Comparison of ENCODE assay signal across 26 cellular contexts in genomic region chr11:115905331-115905730, GRCh38.
DNase-seq lines count a peak whose midpoint lies in the region; ATAC-seq, FAIRE-seq and TF ChIP-seq lines count a peak whose summit lies in the region.
"Had no signal": no experiment of that assay in that cellular context is flagged by ENCODE, and none has a peak within 500 bp of the region (broad histone marks: within the 10 kb centered on the region; RNA-seq: fewer than 3 reads in every experiment).

No MANE protein-coding gene starts in this region.

- no peaks in the 10 kb centered on the region for H3K36me3 ChIP-seq in kidney (ENCODE audit: control insufficient read depth in 1 of 2, insufficient read depth in 2 of 2, low read length in 2 of 2)
- H3K36me3 ChIP-seq: BLaER1 treated with 17β-estradiol and CSF1 and Interleukin-3, amounts not matched to agents 10 nM and 100 nM had no signal

- H3K27ac ChIP-seq in kidney (ENCODE audit: low read depth in 2 of 2, low read length in 2 of 2), result no peak overlapping the region
- H3K27ac ChIP-seq: BLaER1 treated with 17β-estradiol and CSF1 and Interleukin-3, amounts not matched to agents 10 nM and 100 nM; KMS-11; RWPE1 had no signal

- peaks cover 28% of the 10 kb centered on the region for H3K4me1 Mint-ChIP-seq in glutamatergic neuron (ENCODE audit: low read depth, unreplicated experiment)
- H3K4me1 Mint-ChIP-seq: IgD-negative memory B cell had no signal

- no peak overlapping the region for H3K4me3 ChIP-seq in kidney (ENCODE audit: low read length in 2 of 2)
- H3K4me3 ChIP-seq: BLaER1 treated with 17β-estradiol and CSF1 and Interleukin-3, amounts not matched to agents 10 nM and 100 nM; GM12878; GM23338 had no signal

- H3K36me3 Mint-ChIP-seq in glutamatergic neuron (ENCODE audit: unreplicated experiment), result no peaks in the 10 kb centered on the region
- H3K36me3 Mint-ChIP-seq: IgD-negative memory B cell had no signal

- peak; percentile 20 for DNase-seq in AG08396 (ENCODE audit: low spot score)
- peak; percentile 37 for DNase-seq in HTR-8/SVneo (ENCODE audit: insufficient read length, low spot score)
- DNase-seq in RCC 7860 (ENCODE audit: low spot score), result peak; percentile 79
- DNase-seq in glutamatergic neuron, result no peak
- no peak for DNase-seq in SK-N-DZ (ENCODE audit: low spot score)
- no peak for DNase-seq in frontal cortex (ENCODE audit: low spot score in 2 of 2)
- DNase-seq in kidney, result no peak
- DNase-seq: AML-193; CD4-positive, alpha-beta T cell; GDM1; H9; NCI-H1105 treated with DMSO at 0.1 percent for 48 hours; NCI-H146; NCI-H1930; NCI-H2107; NCI-H446; NCI-H524 treated with DMSO at 0.1 percent for 48 hours; NCI-H82; SHP77 had no signal

- no peaks in the 10 kb centered on the region for H3K9me3 Mint-ChIP-seq in glutamatergic neuron (ENCODE audit: unreplicated experiment)
- H3K9me3 Mint-ChIP-seq: GM23338, IgD-negative memory B cell had no signal

- H3K9me3 ChIP-seq in kidney (ENCODE audit: control insufficient read depth in 1 of 2, low read length in 2 of 2), result no peaks in the 10 kb centered on the region
- H3K9me3 ChIP-seq: BLaER1 treated with 17β-estradiol and CSF1 and Interleukin-3, amounts not matched to agents 10 nM and 100 nM had no signal

- no peak for ATAC-seq in HG03457 (IDR thresholded peaks at IDR 0.05; ENCODE audit: unreplicated experiment)
- ATAC-seq: GM12878, GM23338 had no signal

- peaks cover 2% of the 10 kb centered on the region for H3K27me3 Mint-ChIP-seq in glutamatergic neuron (ENCODE audit: unreplicated experiment)
- H3K27me3 Mint-ChIP-seq: CD4-positive, alpha-beta T cell had no signal

- no peak overlapping the region for H3K9ac ChIP-seq in kidney (ENCODE audit: low read length in 2 of 2)
- H3K9ac ChIP-seq: BLaER1 treated with 17β-estradiol and CSF1 and Interleukin-3, amounts not matched to agents 10 nM and 100 nM; KMS-11 had no signal

- H3K27ac Mint-ChIP-seq in glutamatergic neuron (ENCODE audit: unreplicated experiment), result peak overlapping the region; percentile 65
- H3K27ac Mint-ChIP-seq: CD4-positive, alpha-beta T cell; GM23338; IgD-negative memory B cell had no signal

- H3K4me1 ChIP-seq in kidney (ENCODE audit: control insufficient read depth in 1 of 2, insufficient read depth in 1 of 2, low read depth in 1 of 2, low read length in 2 of 2), result no peaks in the 10 kb centered on the region
- H3K4me1 ChIP-seq: BLaER1 treated with 17β-estradiol and CSF1 and Interleukin-3, amounts not matched to agents 10 nM and 100 nM had no signal

- no peak for FAIRE-seq in HTR-8/SVneo (lab: Jason Lieb, UNC)
- FAIRE-seq in RCC 7860 (lab: Jason Lieb, UNC), result peak; percentile 88
- no peak for FAIRE-seq in frontal cortex (lab: Jason Lieb, UNC)
- FAIRE-seq in kidney (lab: Jason Lieb, UNC), result no peak
- FAIRE-seq: GM12878 had no signal

- TF ChIP-seq CTCF in glutamatergic neuron (IDR thresholded peaks at IDR 0.05; ENCODE audit: partially characterized antibody, unreplicated experiment) (no peak), kidney (IDR thresholded peaks at IDR 0.05; ENCODE audit: borderline replicate concordance, extremely low read depth, insufficient read depth) (no peak)

- H3K4me3 Mint-ChIP-seq in glutamatergic neuron (ENCODE audit: unreplicated experiment), result no peak overlapping the region
- H3K4me3 Mint-ChIP-seq: CD4-positive, alpha-beta T cell; GM23338; H9; IgD-negative memory B cell had no signal

- intact Hi-C loops in kidney (cut with DNase I), result no loop called here

Comparison
In these comparisons a context has a peak if more than half of its experiments do, and no peak if none do; other contexts are left out.
1. DNase-seq: peak in AG08396 (single experiment), HTR-8/SVneo (single experiment) and RCC 7860 (single experiment); none in glutamatergic neuron (single experiment), SK-N-DZ (single experiment), frontal cortex (0 of 2) and kidney (single experiment).